Comparison of ENCODE assay signal across 9 cellular contexts in the genomic region with DNA sequence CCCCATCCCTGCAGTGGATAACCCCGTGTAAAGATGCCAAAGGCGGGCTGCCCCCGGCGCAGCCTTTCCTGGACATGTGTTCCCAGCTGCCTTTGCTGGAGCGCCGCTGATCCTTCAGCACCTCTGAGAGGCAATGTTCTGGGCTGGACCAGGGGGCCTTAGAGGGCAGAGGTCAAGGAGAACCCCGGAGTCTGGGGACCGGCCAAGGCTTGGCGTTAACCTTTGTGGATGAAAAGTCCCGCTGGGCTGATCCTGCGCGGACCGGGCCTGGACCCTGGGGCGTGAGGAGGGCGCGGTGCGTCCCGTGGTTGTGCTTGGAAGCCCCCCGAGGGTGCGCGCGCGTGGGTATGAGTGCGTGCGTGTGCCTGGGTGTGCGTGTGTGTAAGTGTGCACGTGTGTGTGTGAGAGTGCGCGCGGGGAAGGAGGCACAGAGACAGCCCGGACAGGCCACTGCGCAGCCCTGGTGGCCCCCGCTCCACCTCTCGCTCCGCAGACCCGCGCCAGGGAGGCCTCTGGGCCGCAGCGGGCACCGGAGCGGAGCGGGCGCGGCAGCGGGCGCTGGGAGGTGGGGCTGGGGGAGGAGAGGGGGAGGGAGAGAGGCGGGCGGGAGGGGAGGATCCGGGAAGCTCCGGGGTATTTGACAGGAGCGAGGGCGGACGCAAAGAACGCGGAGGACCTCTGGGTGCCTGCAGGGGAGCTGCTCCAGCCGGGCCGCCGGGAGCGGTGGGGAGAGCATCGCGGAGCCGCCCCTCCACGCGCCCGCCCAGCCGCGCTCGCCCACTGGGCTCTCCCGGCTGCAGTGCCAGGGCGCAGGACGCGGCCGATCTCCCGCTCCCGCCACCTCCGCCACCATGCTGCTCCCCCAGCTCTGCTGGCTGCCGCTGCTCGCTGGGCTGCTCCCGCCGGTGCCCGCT. TPM values are rescaled to one million over a fixed set of nuclear protein-coding genes. Genes with fewer than 3 reads are reported as not detected.
DNase-seq lines count a peak whose midpoint lies in the region; ATAC-seq and TF ChIP-seq lines count a peak whose summit lies in the region.
"Had no signal": no experiment of that assay in that cellular context is flagged by ENCODE, and none has a peak within 500 bp of the region (broad histone marks: within the 10 kb centered on the region; RNA-seq: fewer than 3 reads in every experiment).

A gene with protein sequence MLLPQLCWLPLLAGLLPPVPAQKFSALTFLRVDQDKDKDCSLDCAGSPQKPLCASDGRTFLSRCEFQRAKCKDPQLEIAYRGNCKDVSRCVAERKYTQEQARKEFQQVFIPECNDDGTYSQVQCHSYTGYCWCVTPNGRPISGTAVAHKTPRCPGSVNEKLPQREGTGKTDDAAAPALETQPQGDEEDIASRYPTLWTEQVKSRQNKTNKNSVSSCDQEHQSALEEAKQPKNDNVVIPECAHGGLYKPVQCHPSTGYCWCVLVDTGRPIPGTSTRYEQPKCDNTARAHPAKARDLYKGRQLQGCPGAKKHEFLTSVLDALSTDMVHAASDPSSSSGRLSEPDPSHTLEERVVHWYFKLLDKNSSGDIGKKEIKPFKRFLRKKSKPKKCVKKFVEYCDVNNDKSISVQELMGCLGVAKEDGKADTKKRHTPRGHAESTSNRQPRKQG (plus strand): TSS at position 665 of the 914 bp plus-strand sequence. CDS start 187 bp downstream, at position 852.

- TF ChIP-seq CTCF in LNCaP clone FGC (IDR thresholded peaks at IDR 0.05; ENCODE audit: control insufficient read depth, extremely low read depth, insufficient read depth) (peak; percentile 27; the same call in 1 of the 2 replicates), ascending aorta (IDR thresholded peaks at IDR 0.05) (no peak), brain microvascular endothelial cell (IDR thresholded peaks at IDR 0.05; ENCODE audit: low read depth, low read length, missing control alignments) (no peak)

- POLR2A ChIA-PET in HEK293T (lab: Yijun Ruan, JAX): no interaction called here

- no peak for DNase-seq in LNCaP clone FGC (ENCODE audit: low read depth)
- peak in 1 of 2 donors; percentile 72 for DNase-seq in ascending aorta (ENCODE audit: low spot score in 2 of 2)
- no peak for DNase-seq in left lobe of liver (ENCODE audit: low spot score)
- no peak for DNase-seq in GM19240 (ENCODE audit: insufficient read length, low spot score)
- DNase-seq in HEK293T (ENCODE audit: extremely low spot score): no peak
- no peak for DNase-seq in brain microvascular endothelial cell
- DNase-seq: stimulated activated CD4-positive, alpha-beta T cell treated with anti-CD3 and anti-CD28 coated beads, Interleukin-15, amount 100 ng/mL, for 24 hours had no signal

- H3K27ac ChIP-seq in ascending aorta: peak within 1 kb of the TSS; percentile 75 to 88
- H3K27ac ChIP-seq in stomach smooth muscle (ENCODE audit: low read length): peak within 1 kb of the TSS; percentile 79
- no peak within 1 kb of the TSS for H3K27ac ChIP-seq in brain microvascular endothelial cell

- peak within 1 kb of the TSS; percentile 70 to 86 for H3K9ac ChIP-seq in stomach smooth muscle (ENCODE audit: low read length in 2 of 2)

- H3K36me3 ChIP-seq in ascending aorta (no peaks in the 10 kb centered on the region), stomach smooth muscle (ENCODE audit: control insufficient read depth in 2 of 2, insufficient read depth in 2 of 2, low read length in 2 of 2) (no peaks in the 10 kb centered on the region), brain microvascular endothelial cell (replicated peaks) (no peaks in the 10 kb centered on the region)

- in situ Hi-C loops in brain microvascular endothelial cell (cut with HindIII; ENCODE audit: low pct_ligation_motif_present, low sequenced_read_pairs): no loop called here

- intact Hi-C loops in ascending aorta (cut with DNase I): loop anchor here (2.0 to 5.0 kb wide), 2 partner anchors 56 to 442 kb away; no protein-coding TSS in a partner anchor

- H3K9me3 ChIP-seq in ascending aorta (no peaks in the 10 kb centered on the region), stomach smooth muscle (ENCODE audit: control insufficient read depth in 2 of 2, low read length in 2 of 2) (no peaks in the 10 kb centered on the region)

- H3K4me3 ChIP-seq in LNCaP clone FGC (ENCODE audit: low read depth, low read length) (peak within 1 kb of the TSS; percentile 53), ascending aorta (peak within 1 kb of the TSS; percentile 59 to 93), stomach smooth muscle (ENCODE audit: low read length in 2 of 2) (peak within 1 kb of the TSS; percentile 82 to 86), brain microvascular endothelial cell (ENCODE audit: low read depth, low read length) (no peak within 1 kb of the TSS)

- H3K27me3 ChIP-seq in ascending aorta (no peaks in the 10 kb centered on the region), stomach smooth muscle (ENCODE audit: control insufficient read depth in 1 of 2, insufficient read depth in 2 of 2, low read length in 2 of 2) (no peaks in the 10 kb centered on the region), brain microvascular endothelial cell (replicated peaks) (peaks cover 30% of the 10 kb centered on the region)

- H3K4me1 ChIP-seq in ascending aorta (peaks cover 8 to 16% of the 10 kb centered on the region in 2 donors), stomach smooth muscle (ENCODE audit: control insufficient read depth, insufficient read depth, low read length) (peaks cover 26% of the 10 kb centered on the region)

- ATAC-seq in left lobe of liver: peak; percentile 30
- ATAC-seq in GM21737 (IDR thresholded peaks at IDR 0.05; ENCODE audit: unreplicated experiment): no peak

- CTCF ChIA-PET in HEK293T (lab: Yijun Ruan, JAX): interaction anchor here (0.6 to 0.9 kb wide), 3 partner anchors 9 to 71 kb away, joined by 3 read pairs; no protein-coding TSS in a partner anchor

TF ChIP-seq in HEK293T, 16 proteins besides CTCF, POLR2A, EP300 and RAD21:
- no peak for TF ChIP-seq HDGF (IDR thresholded peaks at IDR 0.05; ENCODE audit: borderline replicate concordance)
- no peak for TF ChIP-seq CTBP1 (IDR thresholded peaks at IDR 0.05; ENCODE audit: borderline replicate concordance)
- TF ChIP-seq NFRKB (IDR thresholded peaks at IDR 0.05): no peak
- no peak for TF ChIP-seq SUZ12 (IDR thresholded peaks at IDR 0.05)
- TF ChIP-seq, protein P1, sequence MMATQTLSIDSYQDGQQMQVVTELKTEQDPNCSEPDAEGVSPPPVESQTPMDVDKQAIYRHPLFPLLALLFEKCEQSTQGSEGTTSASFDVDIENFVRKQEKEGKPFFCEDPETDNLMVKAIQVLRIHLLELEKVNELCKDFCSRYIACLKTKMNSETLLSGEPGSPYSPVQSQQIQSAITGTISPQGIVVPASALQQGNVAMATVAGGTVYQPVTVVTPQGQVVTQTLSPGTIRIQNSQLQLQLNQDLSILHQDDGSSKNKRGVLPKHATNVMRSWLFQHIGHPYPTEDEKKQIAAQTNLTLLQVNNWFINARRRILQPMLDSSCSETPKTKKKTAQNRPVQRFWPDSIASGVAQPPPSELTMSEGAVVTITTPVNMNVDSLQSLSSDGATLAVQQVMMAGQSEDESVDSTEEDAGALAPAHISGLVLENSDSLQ (IDR thresholded peaks at IDR 0.05): no peak
- TF ChIP-seq L3MBTL2 (conservative IDR thresholded peaks at IDR 0.05): no peak
- TF ChIP-seq FOXA1 (IDR thresholded peaks at IDR 0.05): no peak
- no peak for TF ChIP-seq SP1 (IDR thresholded peaks at IDR 0.05)
- no peak for TF ChIP-seq FOXK2 (IDR thresholded peaks at IDR 0.05)
- no peak for TF ChIP-seq BHLHE40 (IDR thresholded peaks at IDR 0.05; ENCODE audit: borderline replicate concordance)
- no peak for TF ChIP-seq TARDBP (IDR thresholded peaks at IDR 0.05)
- no peak for TF ChIP-seq LEF1 (IDR thresholded peaks at IDR 0.05; ENCODE audit: borderline replicate concordance)
- no peak for TF ChIP-seq ZNF384 (IDR thresholded peaks at IDR 0.05)
- no peak for TF ChIP-seq ARNT (IDR thresholded peaks at IDR 0.05)
- TF ChIP-seq FOXM1 (IDR thresholded peaks at IDR 0.05; ENCODE audit: borderline replicate concordance): no peak
- no peak for TF ChIP-seq ELF4 (IDR thresholded peaks at IDR 0.05)

RNA-seq across cellular contexts. Expression of the gene that starts here (rescaled TPM):
- total RNA-seq in ascending aorta: 102 TPM
- 0.68 TPM for total RNA-seq in left lobe of liver

Comparison
In these comparisons a context has a peak if more than half of its experiments do, and no peak if none do; other contexts are left out.
1. RNA of the gene that starts here (total RNA-seq): 102 TPM in ascending aorta (single experiment); 0.68 TPM in left lobe of liver (single experiment); every median in the first group is over 10 times any median in the second.
2. Peak in ATAC-seq in left lobe of liver; RNA of the gene not detected or under 1 TPM.